Comparison of ENCODE assay signal across 8 cellular contexts in the genomic region with DNA sequence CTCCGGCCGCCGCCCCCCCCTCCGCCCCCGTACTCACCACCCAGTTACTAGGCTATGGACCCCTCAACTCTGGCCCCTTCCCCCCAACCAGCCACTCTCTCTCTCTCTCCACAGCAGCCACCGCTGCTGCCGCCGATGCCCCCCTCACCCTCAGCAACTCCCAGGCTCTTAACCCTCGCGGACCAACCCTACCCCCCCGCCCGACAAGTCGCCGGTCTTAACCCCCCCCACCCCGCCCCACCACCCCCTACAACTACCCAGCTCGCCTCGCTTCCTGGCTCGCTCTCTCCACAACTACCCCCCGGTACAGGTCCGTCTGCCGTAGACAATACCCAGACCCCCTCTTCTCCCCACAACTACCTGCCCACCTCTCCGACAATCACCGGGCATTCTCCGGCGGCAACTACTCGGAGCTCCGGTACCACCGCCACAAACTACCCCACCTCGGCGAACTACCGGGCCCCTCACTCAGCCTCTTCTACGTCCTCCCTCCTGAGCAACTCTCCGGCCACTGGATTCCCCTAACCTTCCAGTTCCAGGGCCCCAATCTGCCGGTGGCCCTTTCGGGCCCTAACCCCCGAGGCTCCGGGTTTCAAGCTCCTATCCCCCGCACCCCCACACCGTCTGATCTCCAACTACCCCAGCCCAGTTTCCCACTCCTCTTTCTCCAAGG. TPM values are rescaled to one million over a fixed set of nuclear protein-coding genes. Genes with fewer than 3 reads are reported as not detected.
DNase-seq lines count a peak whose midpoint lies in the region; ATAC-seq, FAIRE-seq and TF ChIP-seq lines count a peak whose summit lies in the region.

No MANE protein-coding gene starts in this region.

- peaks cover 61% of the 10 kb centered on the region for H3K36me3 Mint-ChIP-seq in CD8-positive, alpha-beta T cell

- no peaks in the 10 kb centered on the region for H3K9me2 ChIP-seq in Loucy (replicated peaks; ENCODE audit: low read depth, low read length)

- ATAC-seq in CD8-positive, alpha-beta T cell, result no peak
- ATAC-seq in K562 (no peak), HG02973 (IDR thresholded peaks at IDR 0.05; ENCODE audit: unreplicated experiment) (no peak)

- TF ChIP-seq POLR2A in K562 (conservative IDR thresholded peaks at IDR 0.05) (no peak), stomach (IDR thresholded peaks at IDR 0.05) (no peak)

- no peaks in the 10 kb centered on the region for H3K27me3 Mint-ChIP-seq in CD8-positive, alpha-beta T cell (ENCODE audit: low read depth)

- H3K27ac Mint-ChIP-seq in CD8-positive, alpha-beta T cell, result peak overlapping the region; percentile 90

- CTCF ChIA-PET in CD8-positive, alpha-beta T cell (lab: Charles Lee), result interaction anchor here (0.5 to 4.9 kb wide), 5 partner anchors 17 to 328 kb away, joined by 3 to 24 read pairs (median 3); no protein-coding TSS in a partner anchor
- CTCF ChIA-PET in K562 (lab: Yijun Ruan, JAX; ENCODE audit: low intra/inter-chr PET ratio), result no interaction called here

- TF ChIP-seq CTCF in CD8-positive, alpha-beta T cell (IDR thresholded peaks at IDR 0.05), result no peak
- TF ChIP-seq CTCF in Loucy (conservative IDR thresholded peaks at IDR 0.05; ENCODE audit: low read length) (no peak), K562 (IDR thresholded peaks at IDR 0.05 in 2 of 3, conservative IDR thresholded peaks at IDR 0.05 in 1 of 3; ENCODE audit: insufficient read depth in 2 of 3, low read depth in 1 of 3, low read length in 3 of 3) (no peak), stomach (IDR thresholded peaks at IDR 0.05) (no peak)

- WGBS in K562 (ENCODE audit: insufficient coverage, low coverage, missing lambda C conversion rate), result 0% methylated on average over 14 of the region's 39 CpGs
- 0 to 2% (median 1%) methylated on average over 26 to 39 of the region's 39 CpGs for WGBS in stomach, 5 donors

- BruUV-seq in K562 (replicated peaks; lab: Mats Ljungman, UMichigan), result no TSS peak

- peaks cover 29% of the 10 kb centered on the region for H4K20me1 ChIP-seq in Loucy (ENCODE audit: insufficient read depth, low read length, poor library complexity, severe bottlenecking)
- H4K20me1 ChIP-seq in K562 (replicated peaks; ENCODE audit: control insufficient read depth, insufficient read depth, low read length), result peaks cover 5% of the 10 kb centered on the region; the same call in 1 of the 2 replicates

- peaks cover 19% of the 10 kb centered on the region for H3K36me3 ChIP-seq in CD8-positive, alpha-beta T cell (ENCODE audit: insufficient read depth, low read length)
- H3K36me3 ChIP-seq in Loucy (ENCODE audit: insufficient read depth, low read length) (peaks cover 18% of the 10 kb centered on the region; the same call in 1 of the 2 replicates), K562 (ENCODE audit: control insufficient read depth, insufficient read depth, low read length) (peaks cover 53% of the 10 kb centered on the region; the same call in 2 of the 3 replicates), stomach (peaks cover 23 to 35% (median 31%) of the 10 kb centered on the region in 4 donors)

- H3K4me3 Mint-ChIP-seq in CD8-positive, alpha-beta T cell, result peak overlapping the region; percentile 98

- in situ Hi-C loops in K562 (cut with MboI), result no loop called here

- H2AFZ ChIP-seq in Loucy (ENCODE audit: low read length) (peak overlapping the region; percentile 25; the same call in 1 of the 2 replicates), K562 (ENCODE audit: low read depth, low read length) (0 out of 2 replicates have a peak overlapping the region, but pooled peaks have one; percentile 24)

- H3K9me1 ChIP-seq in K562 (ENCODE audit: control insufficient read depth, insufficient read depth, low read length), result no peaks in the 10 kb centered on the region

- TF ChIP-seq EP300 in K562 (IDR thresholded peaks at IDR 0.05; ENCODE audit: low read length) (no peak), stomach (IDR thresholded peaks at IDR 0.05) (no peak)

- H3K9me3 ChIP-seq in CD8-positive, alpha-beta T cell (ENCODE audit: low read length), result no peaks in the 10 kb centered on the region
- no peaks in the 10 kb centered on the region for H3K9me3 ChIP-seq in Loucy (ENCODE audit: insufficient read depth, low read depth, low read length)
- no peaks in the 10 kb centered on the region for H3K9me3 ChIP-seq in K562 (replicated peaks; ENCODE audit: control insufficient read depth, insufficient read depth, low read depth, low read length)
- H3K9me3 ChIP-seq in stomach, result no peaks in the 10 kb centered on the region

- peak overlapping the region; percentile 70 for H3K4me2 ChIP-seq in Loucy (ENCODE audit: low read depth, low read length, poor library complexity, severe bottlenecking)
- H3K4me2 ChIP-seq in K562 (ENCODE audit: insufficient read depth, low read length), result peak overlapping the region; percentile 81

- no peaks in the 10 kb centered on the region for H3K27me3 ChIP-seq in CD8-positive, alpha-beta T cell (ENCODE audit: insufficient read depth, low read length)
- peaks cover 5% of the 10 kb centered on the region for H3K27me3 ChIP-seq in Loucy (ENCODE audit: insufficient read depth, low read length, poor library complexity, severe bottlenecking)
- H3K27me3 ChIP-seq in K562 (ENCODE audit: control insufficient read depth in 2 of 2, insufficient read depth in 2 of 2, low read length in 2 of 2), result no peaks in the 10 kb centered on the region
- no peaks in the 10 kb centered on the region for H3K27me3 ChIP-seq in stomach

- H3K4me1 Mint-ChIP-seq in CD8-positive, alpha-beta T cell (ENCODE audit: low read depth), result peaks cover 62% of the 10 kb centered on the region

- intact Hi-C loops in CD8-positive, alpha-beta T cell (cut with DNase I, micrococcal nuclease), result loop anchor here (1.0 to 10.0 kb wide), 14 partner anchors 14 to 619 kb away; partner anchors contain the start of genes EIF5A (in 2 of the 2), ELP5 (in 2 of the 2), TMEM102 (in 2 of the 2) and NAA38 (in 1 of the 2)
- intact Hi-C loops in K562 (cut with micrococcal nuclease) (loop anchor here (2.0 to 5.0 kb wide), 2 partner anchors 14 to 44 kb away; partner anchors contain the start of genes ELP5 and SLC2A4), stomach (cut with DNase I; ENCODE audit: low total_unique reads) (no loop called here)

- peak overlapping the region; percentile 64 for H3K27ac ChIP-seq in CD8-positive, alpha-beta T cell (ENCODE audit: low read depth, low read length)
- H3K27ac ChIP-seq in K562 (ENCODE audit: extremely low read depth, low read depth, low read length) (peak overlapping the region; percentile 96), stomach (peak overlapping the region; percentile 88 to 99 (median 96))

- POLR2A ChIA-PET in CD8-positive, alpha-beta T cell (lab: Charles Lee), result interaction anchor here (0.7 to 3.8 kb wide), 13 partner anchors 10 to 618 kb away, joined by 3 to 26 read pairs (median 4); partner anchors contain the start of genes ACADVL, ACAP1, CTDNEP1 and DLG4
- POLR2A ChIA-PET in K562 (lab: Yijun Ruan, JAX), result interaction anchor here (1.1 to 6.6 kb wide), 3 partner anchors 10 to 58 kb away, joined by 3 to 73 read pairs (median 5); partner anchors contain the start of genes ACADVL and DLG4

- no peak for FAIRE-seq in K562 (lab: Jason Lieb, UNC)

- H3K9me3 Mint-ChIP-seq in CD8-positive, alpha-beta T cell, result no peaks in the 10 kb centered on the region

- peak overlapping the region; percentile 87 for H3K4me3 ChIP-seq in CD8-positive, alpha-beta T cell (ENCODE audit: low read depth, low read length)
- peak overlapping the region; percentile 96 for H3K4me3 ChIP-seq in Loucy (ENCODE audit: low read length, poor library complexity, severe bottlenecking)
- peak overlapping the region; percentile 79 for H3K4me3 ChIP-seq in K562
- peak overlapping the region; percentile 97 to 100 (median 98) for H3K4me3 ChIP-seq in stomach

- peaks cover 12% of the 10 kb centered on the region for H3F3A ChIP-seq in Loucy (ENCODE audit: low read depth)

- peak overlapping the region; percentile 98 for H3K9ac ChIP-seq in Loucy (ENCODE audit: low read depth, low read length, poor library complexity, severe bottlenecking)
- peak overlapping the region; percentile 98 to 99 for H3K9ac ChIP-seq in K562 (ENCODE audit: insufficient read depth in 1 of 2, low read depth in 2 of 2, low read length in 2 of 2)

- peaks cover 40% of the 10 kb centered on the region for H3K4me1 ChIP-seq in CD8-positive, alpha-beta T cell (ENCODE audit: insufficient read depth, low read length)
- H3K4me1 ChIP-seq in Loucy (ENCODE audit: insufficient read depth, low read length, poor library complexity, severe bottlenecking) (peaks cover 40% of the 10 kb centered on the region), K562 (replicated peaks in 1 of 2; ENCODE audit: control insufficient read depth in 2 of 2, insufficient read depth in 2 of 2, low read length in 2 of 2) (peaks cover 38 to 42% of the 10 kb centered on the region in 2 experiments; a peak in 4 of 5 replicates), stomach (peaks cover 38 to 61% (median 56%) of the 10 kb centered on the region in 4 donors)

- no peak for TF ChIP-seq RAD21 in K562 (CRISPR knock-in tag; conservative IDR thresholded peaks at IDR 0.05 in 1 of 2, IDR thresholded peaks at IDR 0.05 in 1 of 2)

- H3K79me2 ChIP-seq in Loucy (ENCODE audit: insufficient read depth, low read length), result peaks cover 68% of the 10 kb centered on the region
- H3K79me2 ChIP-seq in K562 (ENCODE audit: control insufficient read depth, insufficient read depth, low read length), result peaks cover 79% of the 10 kb centered on the region

- peak in 4 of 7 experiments; percentile 29 to 65 (median 48) for DNase-seq in CD8-positive, alpha-beta T cell
- DNase-seq in K562 (ENCODE audit: extremely low read depth in 1 of 4, low spot score in 3 of 4) (peak; percentile 38 to 67 (median 50)), kidney tubule cell (ENCODE audit: low spot score) (peak; percentile 37), stomach (no peak), NCI-H1092 (lab: John Stamatoyannopoulos, UW) (no peak), SW 1271 (lab: John Stamatoyannopoulos, UW) (no peak)

RNA-seq across cellular contexts. Expression of gene PHF23, which starts 0.7 kb away (rescaled TPM):
- 1 to 10 TPM; 2.8 to 3.1 TPM for total RNA-seq in CD8-positive, alpha-beta T cell
- total RNA-seq in K562 (2011; cell fraction: chromatin; rRNA removed; ENCODE audit: low replicate concordance), result 21.4 and 38.4 TPM in 2 replicates
- 20.0 and 20.1 TPM in 2 replicates for total RNA-seq in K562 (2011; cell fraction: nucleolus; rRNA removed)
- 23.5 and 23.7 TPM in 2 replicates for total RNA-seq in K562 (2011; cell fraction: nucleoplasm; rRNA removed)
- total RNA-seq in K562 (2014; rRNA removed), result 39.0 and 49.9 TPM in 2 replicates
- total RNA-seq in K562 (2014; rRNA removed; fragmentation: Illumina TruSeq; extraction: Trizol), result 27.8 and 28.1 TPM in 2 replicates
- 50.1 and 51.1 TPM in 2 replicates for total RNA-seq in K562 (2015; rRNA removed; fragmentation: Illumina TruSeq; extraction: Trizol)
- 33.7 and 38.6 TPM in 2 replicates for total RNA-seq in K562 (2021)
- polyA plus RNA-seq in K562 (2011; rRNA removed), result 25.0 and 32.7 TPM in 2 replicates
- 20.0 and 33.8 TPM in 2 replicates for polyA plus RNA-seq in K562 (2011; cell fraction: cytosol; rRNA removed)
- polyA plus RNA-seq in K562 (2011; cell fraction: nucleus; rRNA removed), result 16.8 and 28.4 TPM in 2 replicates
- 27.6 and 38.6 TPM in 2 replicates for polyA plus RNA-seq in K562 (2012)
- 53.1 and 87.5 TPM in 2 replicates for polyA plus RNA-seq in K562 (2014; fragmentation: Illumina TruSeq; extraction: Trizol)
- polyA plus RNA-seq in K562 (2014; fragmentation: Nextera tagmentation; extraction: Ambion mirVana), result 1 to 10 TPM; 7.4 TPM
- 34.1 and 36.1 TPM in 2 replicates for polyA plus RNA-seq in K562 (2014; rRNA removed)
- polyA minus RNA-seq in K562 (2011; rRNA and poly(A)+ RNA removed), result 20.2 and 26.4 TPM in 2 replicates
- polyA minus RNA-seq in K562 (2011; cell fraction: cytosol; rRNA and poly(A)+ RNA removed), result 14.2 and 19.9 TPM in 2 replicates
- 7.1 and 10.6 TPM in 2 replicates for polyA minus RNA-seq in K562 (2011; cell fraction: nucleus; rRNA and poly(A)+ RNA removed)
- 10 to 100 TPM in 3 of 5 donors, 1 to 10 TPM in 2; 5.2 to 26.2 (median 14.0) TPM for total RNA-seq in stomach
- 10 to 100 TPM; 21.3 to 27.2 (median 21.5) TPM for polyA plus RNA-seq in stomach

RNA-seq across cellular contexts. Expression of gene GABARAP, which starts 3.7 kb away (rescaled TPM):
- 100 to 1,000 TPM; 165 to 173 TPM for total RNA-seq in CD8-positive, alpha-beta T cell
- total RNA-seq in K562 (2011; cell fraction: chromatin; rRNA removed; ENCODE audit: low replicate concordance), result 24.6 and 29.6 TPM in 2 replicates
- 22.9 and 27.7 TPM in 2 replicates for total RNA-seq in K562 (2011; cell fraction: nucleolus; rRNA removed)
- total RNA-seq in K562 (2011; cell fraction: nucleoplasm; rRNA removed), result 36.2 and 50.7 TPM in 2 replicates
- total RNA-seq in K562 (2014; rRNA removed) (47.5 and 75.8 TPM in 2 replicates), K562 (2014; rRNA removed; fragmentation: Illumina TruSeq; extraction: Trizol) (104 and 117 TPM in 2 replicates), K562 (2015; rRNA removed; fragmentation: Illumina TruSeq; extraction: Trizol) (114 TPM in 2 replicates), K562 (2021) (152 and 155 TPM in 2 replicates), stomach (100 to 1,000 TPM; 111 to 419 (median 206) TPM)
- polyA plus RNA-seq in K562 (2011; rRNA removed) (152 and 170 TPM in 2 replicates), K562 (2014; fragmentation: Illumina TruSeq; extraction: Trizol) (309 and 373 TPM in 2 replicates), K562 (2014; fragmentation: Nextera tagmentation; extraction: Ambion mirVana) (100 to 1,000 TPM; 246 to 279 TPM), K562 (2014; rRNA removed) (130 and 135 TPM in 2 replicates), stomach (1,000 to 10,000 TPM in 1 of 3 donors, 100 to 1,000 TPM in 2; 773 to 1,252 (median 934) TPM)
- 165 and 263 TPM in 2 replicates for polyA plus RNA-seq in K562 (2011; cell fraction: cytosol; rRNA removed)
- polyA plus RNA-seq in K562 (2011; cell fraction: nucleus; rRNA removed), result 57.4 and 88.4 TPM in 2 replicates
- polyA plus RNA-seq in K562 (2012), result 192 and 504 TPM in 2 replicates
- 102 and 103 TPM in 2 replicates for polyA minus RNA-seq in K562 (2011; rRNA and poly(A)+ RNA removed)
- polyA minus RNA-seq in K562 (2011; cell fraction: cytosol; rRNA and poly(A)+ RNA removed), result 54.3 and 65.2 TPM in 2 replicates
- polyA minus RNA-seq in K562 (2011; cell fraction: nucleus; rRNA and poly(A)+ RNA removed), result 10.8 and 28.3 TPM in 2 replicates

RNA-seq across cellular contexts. Expression of gene DVL2, which starts 4.2 kb away (rescaled TPM):
- 10 to 100 TPM; 46.9 to 49.3 TPM for total RNA-seq in CD8-positive, alpha-beta T cell
- total RNA-seq in K562 (2011; cell fraction: chromatin; rRNA removed; ENCODE audit: low replicate concordance), result 108 and 173 TPM in 2 replicates
- 80.7 and 98.4 TPM in 2 replicates for total RNA-seq in K562 (2011; cell fraction: nucleolus; rRNA removed)
- 85.2 and 125 TPM in 2 replicates for total RNA-seq in K562 (2011; cell fraction: nucleoplasm; rRNA removed)
- total RNA-seq in K562 (2014; rRNA removed) (39.1 and 42.9 TPM in 2 replicates), K562 (2014; rRNA removed; fragmentation: Illumina TruSeq; extraction: Trizol) (10.7 and 12.0 TPM in 2 replicates), K562 (2015; rRNA removed; fragmentation: Illumina TruSeq; extraction: Trizol) (24.3 and 25.9 TPM in 2 replicates), K562 (2021) (44.6 and 49.5 TPM in 2 replicates), stomach (100 to 1,000 TPM in 1 of 5 donors, 10 to 100 TPM in 4; 16.9 to 114 (median 19.7) TPM)
- polyA plus RNA-seq in K562 (2011; rRNA removed) (3.9 and 7.2 TPM in 2 replicates), K562 (2014; fragmentation: Illumina TruSeq; extraction: Trizol) (34.0 and 35.5 TPM in 2 replicates), K562 (2014; fragmentation: Nextera tagmentation; extraction: Ambion mirVana) (1 to 10 TPM; 1.3 TPM), K562 (2014; rRNA removed) (25.8 and 28.5 TPM in 2 replicates), stomach (10 to 100 TPM; 12.1 to 14.5 (median 14.5) TPM)
- 6.9 and 7.1 TPM in 2 replicates for polyA plus RNA-seq in K562 (2011; cell fraction: cytosol; rRNA removed)
- 34.8 and 49.0 TPM in 2 replicates for polyA plus RNA-seq in K562 (2011; cell fraction: nucleus; rRNA removed)
- polyA plus RNA-seq in K562 (2012), result 45.7 and 51.8 TPM in 2 replicates
- 11.9 and 13.2 TPM in 2 replicates for polyA minus RNA-seq in K562 (2011; rRNA and poly(A)+ RNA removed)
- polyA minus RNA-seq in K562 (2011; cell fraction: cytosol; rRNA and poly(A)+ RNA removed), result 9.1 and 20.8 TPM in 2 replicates
- polyA minus RNA-seq in K562 (2011; cell fraction: nucleus; rRNA and poly(A)+ RNA removed), result 30.4 and 34.9 TPM in 2 replicates

RNA-seq across cellular contexts. Expression of gene CTDNEP1, which starts 13.0 kb away (rescaled TPM):
- total RNA-seq in CD8-positive, alpha-beta T cell, result 10 to 100 TPM; 77.8 to 95.6 TPM
- 89.9 and 155 TPM in 2 replicates for total RNA-seq in K562 (2011; cell fraction: chromatin; rRNA removed; ENCODE audit: low replicate concordance)
- total RNA-seq in K562 (2011; cell fraction: nucleolus; rRNA removed), result 115 and 117 TPM in 2 replicates
- total RNA-seq in K562 (2011; cell fraction: nucleoplasm; rRNA removed), result 129 and 140 TPM in 2 replicates
- total RNA-seq in K562 (2014; rRNA removed) (28.5 and 34.9 TPM in 2 replicates), K562 (2014; rRNA removed; fragmentation: Illumina TruSeq; extraction: Trizol) (16.6 and 17.8 TPM in 2 replicates), K562 (2015; rRNA removed; fragmentation: Illumina TruSeq; extraction: Trizol) (22.4 and 23.0 TPM in 2 replicates), K562 (2021) (98.9 and 102 TPM in 2 replicates), stomach (10 to 100 TPM; 23.9 to 82.8 (median 54.0) TPM)
- polyA plus RNA-seq in K562 (2011; rRNA removed) (61.4 and 81.4 TPM in 2 replicates), K562 (2014; fragmentation: Illumina TruSeq; extraction: Trizol) (146 and 150 TPM in 2 replicates), K562 (2014; fragmentation: Nextera tagmentation; extraction: Ambion mirVana) (10 to 100 TPM; 10.7 to 13.0 TPM), K562 (2014; rRNA removed) (64.6 and 74.6 TPM in 2 replicates), stomach (10 to 100 TPM; 71.8 to 85.1 (median 75.9) TPM)
- 88.4 and 90.5 TPM in 2 replicates for polyA plus RNA-seq in K562 (2011; cell fraction: cytosol; rRNA removed)
- 93.5 and 104 TPM in 2 replicates for polyA plus RNA-seq in K562 (2011; cell fraction: nucleus; rRNA removed)
- 107 and 141 TPM in 2 replicates for polyA plus RNA-seq in K562 (2012)
- polyA minus RNA-seq in K562 (2011; rRNA and poly(A)+ RNA removed), result 48.9 and 53.2 TPM in 2 replicates
- polyA minus RNA-seq in K562 (2011; cell fraction: cytosol; rRNA and poly(A)+ RNA removed), result 64.0 and 77.7 TPM in 2 replicates
- 18.8 and 38.0 TPM in 2 replicates for polyA minus RNA-seq in K562 (2011; cell fraction: nucleus; rRNA and poly(A)+ RNA removed)

RNA-seq across cellular contexts. Expression of gene ELP5, which starts 13.5 kb away (rescaled TPM):
- 10 to 100 TPM; 38.9 to 39.0 TPM for total RNA-seq in CD8-positive, alpha-beta T cell
- 28.4 and 69.3 TPM in 2 replicates for total RNA-seq in K562 (2011; cell fraction: chromatin; rRNA removed; ENCODE audit: low replicate concordance)
- total RNA-seq in K562 (2011; cell fraction: nucleolus; rRNA removed), result 49.4 and 51.6 TPM in 2 replicates
- total RNA-seq in K562 (2011; cell fraction: nucleoplasm; rRNA removed), result 43.8 and 45.5 TPM in 2 replicates
- 52.9 and 65.1 TPM in 2 replicates for total RNA-seq in K562 (2014; rRNA removed)
- 25.5 and 25.7 TPM in 2 replicates for total RNA-seq in K562 (2014; rRNA removed; fragmentation: Illumina TruSeq; extraction: Trizol)
- total RNA-seq in K562 (2015; rRNA removed; fragmentation: Illumina TruSeq; extraction: Trizol), result 36.6 and 38.1 TPM in 2 replicates
- 61.1 and 61.4 TPM in 2 replicates for total RNA-seq in K562 (2021)
- polyA plus RNA-seq in K562 (2011; rRNA removed), result 41.1 and 45.5 TPM in 2 replicates
- 72.7 and 84.6 TPM in 2 replicates for polyA plus RNA-seq in K562 (2011; cell fraction: cytosol; rRNA removed)
- 74.5 and 78.4 TPM in 2 replicates for polyA plus RNA-seq in K562 (2011; cell fraction: nucleus; rRNA removed)
- polyA plus RNA-seq in K562 (2012), result 54.2 and 70.9 TPM in 2 replicates
- 67.2 and 72.9 TPM in 2 replicates for polyA plus RNA-seq in K562 (2014; fragmentation: Illumina TruSeq; extraction: Trizol)
- polyA plus RNA-seq in K562 (2014; fragmentation: Nextera tagmentation; extraction: Ambion mirVana), result 10 to 100 TPM; 48.8 to 77.9 TPM
- polyA plus RNA-seq in K562 (2014; rRNA removed), result 72.9 and 90.0 TPM in 2 replicates
- polyA minus RNA-seq in K562 (2011; rRNA and poly(A)+ RNA removed), result 21.2 and 32.3 TPM in 2 replicates
- polyA minus RNA-seq in K562 (2011; cell fraction: cytosol; rRNA and poly(A)+ RNA removed), result 21.1 and 28.9 TPM in 2 replicates
- polyA minus RNA-seq in K562 (2011; cell fraction: nucleus; rRNA and poly(A)+ RNA removed), result 13.3 and 18.7 TPM in 2 replicates
- 10 to 100 TPM in 3 of 5 donors, 1 to 10 TPM in 1, not detected in 1; 8.4 to 19.5 (median 13.6) TPM for total RNA-seq in stomach
- 10 to 100 TPM; 24.4 to 45.2 (median 28.5) TPM for polyA plus RNA-seq in stomach

Comparison
In these comparisons a context has a peak if more than half of its experiments do, and no peak if none do; other contexts are left out.
1. DNase-seq: peak in CD8-positive, alpha-beta T cell (4 of 7), K562 (4 of 4) and kidney tubule cell (single experiment); none in stomach (single experiment), NCI-H1092 (single experiment) and SW 1271 (0 of 2).
2. Peak in every context shown above with its lines, with median percentiles within 50 percentile points of each other: H3K27ac ChIP-seq and H3K4me3 ChIP-seq.